ENCODE assay signal across 16 cellular contexts in the genomic region with DNA sequence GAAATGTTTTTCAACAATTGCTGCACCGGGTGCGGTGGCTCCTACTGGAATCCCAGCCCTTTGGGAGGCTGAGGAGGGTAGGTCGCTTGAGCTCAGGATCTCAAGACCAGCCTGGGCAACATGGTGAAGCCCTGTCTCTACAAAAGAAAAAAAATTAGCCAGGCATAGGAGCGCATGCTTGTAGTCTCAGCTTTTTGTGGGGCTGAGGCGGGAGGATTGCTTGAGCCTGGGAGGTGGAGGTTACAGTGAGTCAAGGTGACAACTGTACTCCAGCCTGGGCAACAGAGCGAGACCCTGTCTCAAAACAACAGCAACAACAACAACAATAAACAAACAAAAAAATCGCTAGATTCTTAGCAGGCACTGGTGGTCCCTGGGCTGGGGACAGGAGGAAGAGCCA. TPM values are rescaled to one million over a fixed set of nuclear protein-coding genes. Genes with fewer than 3 reads are reported as not detected.
DNase-seq lines count a peak whose midpoint lies in the region; ATAC-seq and TF ChIP-seq lines count a peak whose summit lies in the region.
"Had no signal": no experiment of that assay in that cellular context is flagged by ENCODE, and none has a peak within 500 bp of the region (broad histone marks: within the 10 kb centered on the region; RNA-seq: fewer than 3 reads in every experiment).

No MANE protein-coding gene starts in this region.

- H3K4me3 ChIP-seq in testis (no peak overlapping the region), colonic mucosa (no peak overlapping the region)
- H3K4me3 ChIP-seq: neural progenitor cell, right lobe of liver had no signal

- no peak for DNase-seq in activated naive CD4-positive, alpha-beta T cell (lab: John Stamatoyannopoulos, UW)
- DNase-seq in central memory CD8-positive, alpha-beta T cell (ENCODE audit: low spot score in 2 of 2), result no peak
- peak; percentile 3 for DNase-seq in testis
- no peak for DNase-seq in Calu3
- DNase-seq in NCI-H1694 (lab: John Stamatoyannopoulos, UW), result no peak
- no peak for DNase-seq in colonic mucosa
- DNase-seq: amniotic stem cell, foreskin melanocyte, NCI-H1048, NCI-H2171 treated with DMSO at 0.1 percent for 48 hours had no signal

- H3K9me3 ChIP-seq in testis, result no peaks in the 10 kb centered on the region
- H3K9me3 ChIP-seq in colonic mucosa, result no peaks in the 10 kb centered on the region
- H3K9me3 ChIP-seq: right lobe of liver had no signal

- H3K4me1 ChIP-seq in testis (no peaks in the 10 kb centered on the region), colonic mucosa (no peaks in the 10 kb centered on the region)
- H3K4me1 ChIP-seq: neural progenitor cell, right lobe of liver had no signal

- H3K4me1 Mint-ChIP-seq in activated naive CD4-positive, alpha-beta T cell treated with anti-CD3 and anti-CD28 coated beads, Interleukin-2, amount 50 U/mL, for 24 hours, result peaks cover 54% of the 10 kb centered on the region
- peaks cover 34% of the 10 kb centered on the region for H3K4me1 Mint-ChIP-seq in central memory CD8-positive, alpha-beta T cell
- H3K4me1 Mint-ChIP-seq in Calu3 (ENCODE audit: low read depth, unreplicated experiment), result no peaks in the 10 kb centered on the region

- H3K36me3 ChIP-seq in testis (ENCODE audit: low read depth, missing control alignments), result no peaks in the 10 kb centered on the region
- no peaks in the 10 kb centered on the region for H3K36me3 ChIP-seq in colonic mucosa
- H3K36me3 ChIP-seq: neural progenitor cell, right lobe of liver had no signal

- no peaks in the 10 kb centered on the region for H3K9me3 Mint-ChIP-seq in activated naive CD4-positive, alpha-beta T cell treated with anti-CD3 and anti-CD28 coated beads, Interleukin-2, amount 50 U/mL, for 24 hours
- no peaks in the 10 kb centered on the region for H3K9me3 Mint-ChIP-seq in central memory CD8-positive, alpha-beta T cell
- H3K9me3 Mint-ChIP-seq in Calu3 (ENCODE audit: low read depth, unreplicated experiment), result no peaks in the 10 kb centered on the region
- H3K9me3 Mint-ChIP-seq: neural progenitor cell had no signal

- peak overlapping the region; percentile 36 for H3K4me3 Mint-ChIP-seq in activated naive CD4-positive, alpha-beta T cell treated with anti-CD3 and anti-CD28 coated beads, Interleukin-2, amount 50 U/mL, for 24 hours
- H3K4me3 Mint-ChIP-seq in central memory CD8-positive, alpha-beta T cell, result no peak overlapping the region
- no peak overlapping the region for H3K4me3 Mint-ChIP-seq in Calu3 (ENCODE audit: low read depth, unreplicated experiment)
- H3K4me3 Mint-ChIP-seq: neural progenitor cell had no signal

- TF ChIP-seq POLR2A in Raji (IDR thresholded peaks at IDR 0.05; ENCODE audit: insufficient read depth, low read depth, low read length) (0 out of 2 replicates have a peak, but pooled peaks have one; percentile 5), testis (IDR thresholded peaks at IDR 0.05) (no peak)

- no peaks in the 10 kb centered on the region for H3K27me3 Mint-ChIP-seq in activated naive CD4-positive, alpha-beta T cell treated with anti-CD3 and anti-CD28 coated beads, Interleukin-2, amount 50 U/mL, for 24 hours
- no peaks in the 10 kb centered on the region for H3K27me3 Mint-ChIP-seq in central memory CD8-positive, alpha-beta T cell
- peaks cover 58% of the 10 kb centered on the region for H3K27me3 Mint-ChIP-seq in Calu3 (ENCODE audit: unreplicated experiment)

- WGBS in testis, 2 donors, result 84 to 88% methylated on average over 7 of the region's 7 CpGs

- H3K36me3 Mint-ChIP-seq in activated naive CD4-positive, alpha-beta T cell treated with anti-CD3 and anti-CD28 coated beads, Interleukin-2, amount 50 U/mL, for 24 hours, result peaks cover 29% of the 10 kb centered on the region
- H3K36me3 Mint-ChIP-seq in central memory CD8-positive, alpha-beta T cell (ENCODE audit: insufficient read depth), result peaks cover 48% of the 10 kb centered on the region
- no peaks in the 10 kb centered on the region for H3K36me3 Mint-ChIP-seq in Calu3 (ENCODE audit: insufficient read depth, unreplicated experiment)
- H3K36me3 Mint-ChIP-seq: neural progenitor cell had no signal

- H3K27me3 ChIP-seq in testis (no peaks in the 10 kb centered on the region), colonic mucosa (no peaks in the 10 kb centered on the region)
- H3K27me3 ChIP-seq: neural progenitor cell, right lobe of liver had no signal

- TF ChIP-seq CTCF in testis (IDR thresholded peaks at IDR 0.05), result no peak
- no peak for TF ChIP-seq CTCF in Calu3 (IDR thresholded peaks at IDR 0.05; ENCODE audit: unreplicated experiment)
- no peak for TF ChIP-seq CTCF in colonic mucosa (IDR thresholded peaks at IDR 0.05)

- H3K27ac ChIP-seq in testis (no peak overlapping the region), colonic mucosa (no peak overlapping the region)
- H3K27ac ChIP-seq: neural progenitor cell, right lobe of liver had no signal

- CTCF ChIA-PET in Calu3 (lab: Charles Lee), result interaction anchor here (0.7 kb wide), 1 partner anchor 26 kb away, joined by 3 read pairs; no protein-coding TSS in a partner anchor

- intact Hi-C loops in testis (cut with DNase I; ENCODE audit: low total_unique reads), result no loop called here
- intact Hi-C loops in Calu3 (cut with micrococcal nuclease; ENCODE audit: unreplicated experiment), result no loop called here
- intact Hi-C loops in colonic mucosa (cut with DNase I), result no loop called here

- H3K9ac ChIP-seq in colonic mucosa (ENCODE audit: low read depth in 2 of 2, low read length in 2 of 2), result no peak overlapping the region
- H3K9ac ChIP-seq: neural progenitor cell had no signal

- BruUV-seq in Calu3 (replicated peaks; lab: Mats Ljungman, UMichigan), result no TSS peak

- peak overlapping the region; percentile 81 for H3K27ac Mint-ChIP-seq in activated naive CD4-positive, alpha-beta T cell treated with anti-CD3 and anti-CD28 coated beads, Interleukin-2, amount 50 U/mL, for 24 hours
- peak overlapping the region; percentile 44 for H3K27ac Mint-ChIP-seq in central memory CD8-positive, alpha-beta T cell (ENCODE audit: low read depth)
- H3K27ac Mint-ChIP-seq in Calu3 (ENCODE audit: unreplicated experiment), result no peak overlapping the region
- H3K27ac Mint-ChIP-seq: neural progenitor cell had no signal

- no peak for ATAC-seq in central memory CD8-positive, alpha-beta T cell (replicated peaks; ENCODE audit: extremely low read depth, poor library complexity, severe bottlenecking)
- ATAC-seq: HCT116 had no signal

RNA-seq across cellular contexts. Expression of a gene that starts 28.5 kb away (rescaled TPM):
- total RNA-seq in testis, result under 1 TPM; 0.31 to 0.87 TPM
- polyA plus RNA-seq in testis (ENCODE audit: insufficient read depth, low read depth, low replicate concordance), result 2.3 TPM
- total RNA-seq in Calu3 (2022), result not detected in 2 replicates
- under 1 TPM; 0.56 to 0.91 TPM for total RNA-seq in colonic mucosa
- total RNA-seq: endothelial cell of umbilical vein had no signal
